8 cellular contexts compared by ENCODE assay signal in the genomic region with DNA sequence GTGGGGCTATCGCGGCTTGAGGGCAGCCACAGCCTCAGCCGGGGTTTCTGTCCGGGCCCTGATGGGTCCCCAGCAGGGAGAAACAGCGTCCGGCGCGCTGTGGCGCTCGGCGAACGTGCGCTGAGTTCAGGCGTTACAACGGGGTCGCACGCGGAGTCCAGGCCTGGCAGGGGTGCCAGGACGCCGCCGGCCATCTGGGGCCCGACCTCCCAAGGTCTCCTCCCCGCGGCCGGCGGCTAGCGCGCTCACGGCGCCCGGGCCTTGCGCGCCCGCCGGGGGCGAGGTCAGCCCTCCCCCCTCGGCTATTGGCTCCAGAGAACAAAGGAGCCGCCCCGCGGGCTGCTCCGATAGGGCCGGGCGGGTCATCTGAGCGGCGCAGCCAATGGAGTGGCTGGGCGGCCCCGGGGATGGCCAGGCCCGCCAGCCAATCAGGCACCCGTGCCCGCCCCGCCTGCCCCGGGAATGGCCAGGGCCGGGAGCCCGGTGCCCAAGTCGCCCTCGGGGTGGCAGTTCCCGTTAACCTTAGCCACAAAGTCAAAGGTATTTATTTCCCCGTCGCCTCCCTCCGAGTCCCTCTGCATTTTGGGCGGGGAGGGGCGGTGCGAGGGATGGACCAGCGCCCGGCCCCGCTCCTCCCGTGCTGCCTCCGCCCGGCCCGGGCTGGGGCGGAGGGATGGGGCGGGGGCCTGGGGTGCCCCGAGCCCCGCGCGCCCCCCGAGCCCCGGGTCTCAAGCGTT. TPM values are rescaled to one million over a fixed set of nuclear protein-coding genes. Genes with fewer than 3 reads are reported as not detected.
DNase-seq lines count a peak whose midpoint lies in the region; ATAC-seq and TF ChIP-seq lines count a peak whose summit lies in the region.

A gene (plus strand): TSS at position 478 of the 737 bp plus-strand sequence. CDS start 9,141 bp downstream, outside the sequence.

- peak within 1 kb of the TSS; percentile 93 for H3K27ac ChIP-seq in BLaER1
- peak within 1 kb of the TSS; percentile 97 for H3K27ac ChIP-seq in colonic mucosa

- H3K9me3 ChIP-seq in BLaER1 (no peaks in the 10 kb centered on the region), colonic mucosa (no peaks in the 10 kb centered on the region)

- peaks cover 60% of the 10 kb centered on the region for H4K20me1 ChIP-seq in BLaER1

- H3K27me3 ChIP-seq in BLaER1 = no peaks in the 10 kb centered on the region
- no peaks in the 10 kb centered on the region for H3K27me3 ChIP-seq in colonic mucosa

- peak; percentile 73 for ATAC-seq in GM19324 (IDR thresholded peaks at IDR 0.05; ENCODE audit: low FRiP score, unreplicated experiment)
- ATAC-seq in HG03457 (IDR thresholded peaks at IDR 0.05; ENCODE audit: unreplicated experiment) = peak; percentile 61
- peak; percentile 65 for ATAC-seq in left colon

- H3K4me2 ChIP-seq in BLaER1 = peak within 1 kb of the TSS; percentile 92

- H3K4me3 ChIP-seq in BLaER1 = peak within 1 kb of the TSS; percentile 76
- peak within 1 kb of the TSS; percentile 96 for H3K4me3 ChIP-seq in colonic mucosa

- peak; percentile 10 for DNase-seq in NCI-H524 treated with DMSO at 0.1 percent for 48 hours (lab: John Stamatoyannopoulos, UW)
- DNase-seq in activated CD4-positive, alpha-beta T cell treated with anti-CD3 and anti-CD28 coated beads for 48 hours = peak; percentile 94
- DNase-seq in colonic mucosa = peak; percentile 96
- peak; percentile 96 to 97 for DNase-seq in left colon
- peak; percentile 74 to 92 (median 83) for DNase-seq in stimulated activated CD4-positive, alpha-beta T cell treated with anti-CD3 and anti-CD28 coated beads, Interleukin-1b, Interleukin-23, amount 100 ng/mL, for 24 hours (ENCODE audit: low read depth in 4 of 4, low spot score in 1 of 4)

- TF ChIP-seq CTCF in colonic mucosa (IDR thresholded peaks at IDR 0.05) = no peak

- H3K4me1 ChIP-seq in BLaER1 (peaks cover 77% of the 10 kb centered on the region), colonic mucosa (peaks cover 28% of the 10 kb centered on the region)

- intact Hi-C loops in colonic mucosa (cut with DNase I) (no loop called here), left colon (cut with DNase I, micrococcal nuclease) (no loop called here)

- H3K9ac ChIP-seq in BLaER1 (peak within 1 kb of the TSS; percentile 93), colonic mucosa (ENCODE audit: low read depth in 2 of 2, low read length in 2 of 2) (peak within 1 kb of the TSS; percentile 81 to 95)

- H3K36me3 ChIP-seq in BLaER1 (peaks cover 30% of the 10 kb centered on the region), colonic mucosa (no peaks in the 10 kb centered on the region)

RNA-seq across cellular contexts. Expression of the gene that starts here (rescaled TPM):
- total RNA-seq in colonic mucosa (10 to 100 TPM; 11.0 to 11.3 TPM), left colon (1 to 10 TPM; 7.1 to 8.7 TPM)

Comparison
In these comparisons a context has a peak if more than half of its experiments do, and no peak if none do; other contexts are left out.
1. Peak in every context shown above with its lines: DNase-seq, ATAC-seq, H3K4me3 ChIP-seq and H3K27ac ChIP-seq.
2. DNase-seq: peak in every context shown above with its lines; median percentile 96 in left colon; 96 in colonic mucosa; 94 in activated CD4-positive, alpha-beta T cell treated with anti-CD3 and anti-CD28 coated beads for 48 hours; 83 in stimulated activated CD4-positive, alpha-beta T cell treated with anti-CD3 and anti-CD28 coated beads, Interleukin-1b, Interleukin-23, amount 100 ng/mL, for 24 hours; 10 in NCI-H524 treated with DMSO at 0.1 percent for 48 hours.